19 cellular contexts compared by ENCODE assay signal in genomic region chr1:166870584-166870983, GRCh38.
"Had no signal": no experiment of that assay in that cellular context is flagged by ENCODE, and none has a peak within 500 bp of the region (broad histone marks: within the 10 kb centered on the region; RNA-seq: fewer than 3 reads in every experiment).

No MANE protein-coding gene starts in this region.

- H3K27me3 ChIP-seq: brain microvascular endothelial cell, tibial artery had no signal

- H3K4me3 ChIP-seq: tibial artery had no signal

- H3K4me3 Mint-ChIP-seq: activated naive CD8-positive, alpha-beta T cell; activated T-cell treated with anti-CD3 and anti-CD28 coated beads, Interleukin-2, amount 50 U/mL, for 4 hours; endodermal cell; naive thymus-derived CD8-positive, alpha-beta T cell; stimulated activated naive B cell treated with anti-CD40 and anti-IgM and Interleukin-4, amounts not matched to agents 10 μg/mL and 1 μg/mL and 100 μg/mL, for 72 hours had no signal

- H3K9me3 Mint-ChIP-seq: activated T-cell treated with anti-CD3 and anti-CD28 coated beads, Interleukin-2, amount 50 U/mL, for 4 hours; endodermal cell; naive thymus-derived CD8-positive, alpha-beta T cell; stimulated activated naive B cell treated with anti-CD40 and anti-IgM and Interleukin-4, amounts not matched to agents 10 μg/mL and 1 μg/mL and 100 μg/mL, for 72 hours had no signal

- H3K27me3 Mint-ChIP-seq: activated naive CD8-positive, alpha-beta T cell; naive thymus-derived CD8-positive, alpha-beta T cell; stimulated activated naive B cell treated with anti-CD40 and anti-IgM and Interleukin-4, amounts not matched to agents 10 μg/mL and 1 μg/mL and 100 μg/mL, for 72 hours had no signal

- H3K27ac Mint-ChIP-seq: activated naive CD8-positive, alpha-beta T cell; endodermal cell; stimulated activated naive B cell treated with anti-CD40 and anti-IgM and Interleukin-4, amounts not matched to agents 10 μg/mL and 1 μg/mL and 100 μg/mL, for 72 hours had no signal

- DNase-seq: activated CD4-positive, alpha-beta T cell treated with anti-CD3 and anti-CD28 coated beads, Interleukin-2, amount 50 U/mL, for 1 hour; activated CD4-positive, CD25-positive, alpha-beta regulatory T cell; activated gamma-delta T cell treated with Interleukin-2 at 50 U/mL for 16 hours; activated T-cell treated with anti-CD3 and anti-CD28 coated beads, Interleukin-2, amount 50 U/mL, for 4 hours; brain microvascular endothelial cell; cerebellar nuclear complex; dermis blood vessel endothelial cell; endodermal cell; erythroblast; left colon; mammary epithelial cell; naive thymus-derived CD8-positive, alpha-beta T cell; nucleus accumbens; posterior cingulate gyrus; retina; stimulated activated CD4-positive, alpha-beta T cell treated with anti-CD3 and anti-CD28 coated beads, Interleukin-2, amount 100 ng/mL, for 48 hours; stimulated activated naive B cell treated with anti-CD40 and anti-IgM and Interleukin-4, amounts not matched to agents 10 μg/mL and 1 μg/mL and 100 μg/mL, for 72 hours; tibial artery had no signal

- H3K27ac ChIP-seq: brain microvascular endothelial cell, tibial artery had no signal

- H3K9me3 ChIP-seq: tibial artery had no signal

- ATAC-seq: activated T-cell treated with anti-CD3 and anti-CD28 coated beads, Interleukin-2, amount 50 U/mL, for 4 hours; left colon; naive thymus-derived CD8-positive, alpha-beta T cell; stimulated activated naive B cell treated with anti-CD40 and anti-IgM and Interleukin-4, amounts not matched to agents 10 μg/mL and 1 μg/mL and 100 μg/mL, for 72 hours had no signal
